1 cellular context compared by ENCODE assay signal in the genomic region with DNA sequence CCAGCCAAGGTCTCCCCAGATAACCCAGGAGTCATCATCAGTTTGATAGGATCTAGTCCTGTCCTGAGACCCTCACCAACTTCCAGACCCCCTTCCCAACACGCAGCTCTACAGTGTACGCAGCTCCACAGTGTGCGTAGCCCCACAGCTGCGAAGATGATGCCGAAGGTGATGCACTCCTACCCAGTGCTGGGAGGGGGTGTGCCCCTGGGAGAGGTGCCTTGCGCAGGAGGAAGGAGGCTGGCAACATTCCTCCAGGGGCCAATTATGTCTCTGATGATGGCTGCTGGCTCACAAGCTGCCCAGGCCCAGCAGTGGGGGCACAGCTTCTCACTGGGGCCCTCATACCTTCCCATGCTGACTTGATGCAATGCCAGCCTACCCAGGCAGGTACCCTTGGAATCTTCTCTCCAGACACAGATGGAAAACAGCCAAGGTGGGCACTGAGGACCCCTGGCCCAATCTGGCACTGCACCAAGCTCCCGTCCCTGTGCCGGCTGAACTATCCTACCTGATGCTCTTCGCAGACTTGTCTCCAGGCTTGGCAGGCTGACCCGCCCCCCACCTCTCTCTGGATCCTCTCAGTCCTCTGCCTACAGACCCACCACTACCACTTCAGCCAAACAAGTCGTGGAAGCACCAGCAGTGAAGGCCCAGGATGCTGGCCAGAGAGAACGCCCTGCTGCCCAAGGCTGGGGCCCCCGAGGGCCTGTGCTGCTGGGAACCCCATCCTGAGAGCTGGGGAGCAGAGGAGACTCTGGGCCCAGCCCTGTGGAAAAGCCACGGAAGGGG.
TF ChIP-seq lines count a peak whose summit lies in the region.

No MANE protein-coding gene starts in this region.

TF ChIP-seq in HepG2, 621 proteins besides CTCF, POLR2A, EP300 and RAD21 (continued from another document and continues in another):
- TF ChIP-seq, protein P1, sequence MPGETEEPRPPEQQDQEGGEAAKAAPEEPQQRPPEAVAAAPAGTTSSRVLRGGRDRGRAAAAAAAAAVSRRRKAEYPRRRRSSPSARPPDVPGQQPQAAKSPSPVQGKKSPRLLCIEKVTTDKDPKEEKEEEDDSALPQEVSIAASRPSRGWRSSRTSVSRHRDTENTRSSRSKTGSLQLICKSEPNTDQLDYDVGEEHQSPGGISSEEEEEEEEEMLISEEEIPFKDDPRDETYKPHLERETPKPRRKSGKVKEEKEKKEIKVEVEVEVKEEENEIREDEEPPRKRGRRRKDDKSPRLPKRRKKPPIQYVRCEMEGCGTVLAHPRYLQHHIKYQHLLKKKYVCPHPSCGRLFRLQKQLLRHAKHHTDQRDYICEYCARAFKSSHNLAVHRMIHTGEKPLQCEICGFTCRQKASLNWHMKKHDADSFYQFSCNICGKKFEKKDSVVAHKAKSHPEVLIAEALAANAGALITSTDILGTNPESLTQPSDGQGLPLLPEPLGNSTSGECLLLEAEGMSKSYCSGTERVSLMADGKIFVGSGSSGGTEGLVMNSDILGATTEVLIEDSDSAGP (CRISPR knock-in tag; IDR thresholded peaks at IDR 0.05; ENCODE audit: borderline replicate concordance) = peak; percentile 78
- TF ChIP-seq CBX5 (CRISPR knock-in tag; IDR thresholded peaks at IDR 0.05; ENCODE audit: borderline replicate concordance) (no peak), ZNF782 (CRISPR knock-in tag; IDR thresholded peaks at IDR 0.05; ENCODE audit: borderline replicate concordance) (no peak), ZNF674 (CRISPR knock-in tag; IDR thresholded peaks at IDR 0.05; ENCODE audit: low read depth) (no peak), PHF20 (CRISPR knock-in tag; IDR thresholded peaks at IDR 0.05) (no peak), FOXK1 (CRISPR knock-in tag; IDR thresholded peaks at IDR 0.05; ENCODE audit: borderline replicate concordance, low read depth) (no peak), CHCHD3 (CRISPR knock-in tag; IDR thresholded peaks at IDR 0.05) (no peak), ZC3H4 (CRISPR knock-in tag; IDR thresholded peaks at IDR 0.05; ENCODE audit: borderline replicate concordance) (peak; percentile 79), NFRKB (IDR thresholded peaks at IDR 0.05) (no peak), ZIK1 (CRISPR knock-in tag; IDR thresholded peaks at IDR 0.05; ENCODE audit: borderline replicate concordance, low read depth) (no peak), ZNF777 (CRISPR knock-in tag; IDR thresholded peaks at IDR 0.05) (no peak), CEBPG (CRISPR knock-in tag; IDR thresholded peaks at IDR 0.05) (no peak), ZNF30 (CRISPR knock-in tag; IDR thresholded peaks at IDR 0.05) (no peak), ZNF124 (CRISPR knock-in tag; IDR thresholded peaks at IDR 0.05) (no peak), ZNF652 (CRISPR knock-in tag; IDR thresholded peaks at IDR 0.05; ENCODE audit: borderline replicate concordance, low read depth) (no peak), SNAPC2 (CRISPR knock-in tag; IDR thresholded peaks at IDR 0.05) (no peak), ZNF253 (CRISPR knock-in tag; IDR thresholded peaks at IDR 0.05; ENCODE audit: borderline replicate concordance) (no peak), ZNF12 (CRISPR knock-in tag; IDR thresholded peaks at IDR 0.05) (no peak), HMG20B (CRISPR knock-in tag; conservative IDR thresholded peaks at IDR 0.05) (no peak), PHB2 (IDR thresholded peaks at IDR 0.05; ENCODE audit: partially characterized antibody) (no peak), SP4 (CRISPR knock-in tag; IDR thresholded peaks at IDR 0.05) (peak; percentile 12; the same call in 1 of the 2 replicates), NFKB2 (CRISPR knock-in tag; IDR thresholded peaks at IDR 0.05; ENCODE audit: borderline replicate concordance) (no peak), TBL1XR1 (IDR thresholded peaks at IDR 0.05; ENCODE audit: borderline replicate concordance, low read length, partially characterized antibody) (no peak)
- TF ChIP-seq, protein P2, sequence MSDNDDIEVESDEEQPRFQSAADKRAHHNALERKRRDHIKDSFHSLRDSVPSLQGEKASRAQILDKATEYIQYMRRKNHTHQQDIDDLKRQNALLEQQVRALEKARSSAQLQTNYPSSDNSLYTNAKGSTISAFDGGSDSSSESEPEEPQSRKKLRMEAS (IDR thresholded peaks at IDR 0.05) = peak; percentile 17; the same call in 1 of the 2 replicates
- TF ChIP-seq, protein P3, sequence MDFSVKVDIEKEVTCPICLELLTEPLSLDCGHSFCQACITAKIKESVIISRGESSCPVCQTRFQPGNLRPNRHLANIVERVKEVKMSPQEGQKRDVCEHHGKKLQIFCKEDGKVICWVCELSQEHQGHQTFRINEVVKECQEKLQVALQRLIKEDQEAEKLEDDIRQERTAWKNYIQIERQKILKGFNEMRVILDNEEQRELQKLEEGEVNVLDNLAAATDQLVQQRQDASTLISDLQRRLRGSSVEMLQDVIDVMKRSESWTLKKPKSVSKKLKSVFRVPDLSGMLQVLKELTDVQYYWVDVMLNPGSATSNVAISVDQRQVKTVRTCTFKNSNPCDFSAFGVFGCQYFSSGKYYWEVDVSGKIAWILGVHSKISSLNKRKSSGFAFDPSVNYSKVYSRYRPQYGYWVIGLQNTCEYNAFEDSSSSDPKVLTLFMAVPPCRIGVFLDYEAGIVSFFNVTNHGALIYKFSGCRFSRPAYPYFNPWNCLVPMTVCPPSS (IDR thresholded peaks at IDR 0.05) = no peak
- TF ChIP-seq, protein P4, sequence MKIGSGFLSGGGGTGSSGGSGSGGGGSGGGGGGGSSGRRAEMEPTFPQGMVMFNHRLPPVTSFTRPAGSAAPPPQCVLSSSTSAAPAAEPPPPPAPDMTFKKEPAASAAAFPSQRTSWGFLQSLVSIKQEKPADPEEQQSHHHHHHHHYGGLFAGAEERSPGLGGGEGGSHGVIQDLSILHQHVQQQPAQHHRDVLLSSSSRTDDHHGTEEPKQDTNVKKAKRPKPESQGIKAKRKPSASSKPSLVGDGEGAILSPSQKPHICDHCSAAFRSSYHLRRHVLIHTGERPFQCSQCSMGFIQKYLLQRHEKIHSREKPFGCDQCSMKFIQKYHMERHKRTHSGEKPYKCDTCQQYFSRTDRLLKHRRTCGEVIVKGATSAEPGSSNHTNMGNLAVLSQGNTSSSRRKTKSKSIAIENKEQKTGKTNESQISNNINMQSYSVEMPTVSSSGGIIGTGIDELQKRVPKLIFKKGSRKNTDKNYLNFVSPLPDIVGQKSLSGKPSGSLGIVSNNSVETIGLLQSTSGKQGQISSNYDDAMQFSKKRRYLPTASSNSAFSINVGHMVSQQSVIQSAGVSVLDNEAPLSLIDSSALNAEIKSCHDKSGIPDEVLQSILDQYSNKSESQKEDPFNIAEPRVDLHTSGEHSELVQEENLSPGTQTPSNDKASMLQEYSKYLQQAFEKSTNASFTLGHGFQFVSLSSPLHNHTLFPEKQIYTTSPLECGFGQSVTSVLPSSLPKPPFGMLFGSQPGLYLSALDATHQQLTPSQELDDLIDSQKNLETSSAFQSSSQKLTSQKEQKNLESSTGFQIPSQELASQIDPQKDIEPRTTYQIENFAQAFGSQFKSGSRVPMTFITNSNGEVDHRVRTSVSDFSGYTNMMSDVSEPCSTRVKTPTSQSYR (CRISPR knock-in tag; IDR thresholded peaks at IDR 0.05; ENCODE audit: borderline replicate concordance) = 0 out of 2 replicates have a peak, but pooled peaks have one; percentile 15
- TF ChIP-seq, protein P5, sequence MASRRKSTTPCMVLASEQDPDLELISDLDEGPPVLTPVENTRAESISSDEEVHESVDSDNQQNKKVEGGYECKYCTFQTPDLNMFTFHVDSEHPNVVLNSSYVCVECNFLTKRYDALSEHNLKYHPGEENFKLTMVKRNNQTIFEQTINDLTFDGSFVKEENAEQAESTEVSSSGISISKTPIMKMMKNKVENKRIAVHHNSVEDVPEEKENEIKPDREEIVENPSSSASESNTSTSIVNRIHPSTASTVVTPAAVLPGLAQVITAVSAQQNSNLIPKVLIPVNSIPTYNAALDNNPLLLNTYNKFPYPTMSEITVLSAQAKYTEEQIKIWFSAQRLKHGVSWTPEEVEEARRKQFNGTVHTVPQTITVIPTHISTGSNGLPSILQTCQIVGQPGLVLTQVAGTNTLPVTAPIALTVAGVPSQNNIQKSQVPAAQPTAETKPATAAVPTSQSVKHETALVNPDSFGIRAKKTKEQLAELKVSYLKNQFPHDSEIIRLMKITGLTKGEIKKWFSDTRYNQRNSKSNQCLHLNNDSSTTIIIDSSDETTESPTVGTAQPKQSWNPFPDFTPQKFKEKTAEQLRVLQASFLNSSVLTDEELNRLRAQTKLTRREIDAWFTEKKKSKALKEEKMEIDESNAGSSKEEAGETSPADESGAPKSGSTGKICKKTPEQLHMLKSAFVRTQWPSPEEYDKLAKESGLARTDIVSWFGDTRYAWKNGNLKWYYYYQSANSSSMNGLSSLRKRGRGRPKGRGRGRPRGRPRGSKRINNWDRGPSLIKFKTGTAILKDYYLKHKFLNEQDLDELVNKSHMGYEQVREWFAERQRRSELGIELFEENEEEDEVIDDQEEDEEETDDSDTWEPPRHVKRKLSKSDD (CRISPR knock-in tag; IDR thresholded peaks at IDR 0.05; ENCODE audit: low read depth) = no peak
- TF ChIP-seq, protein P6, sequence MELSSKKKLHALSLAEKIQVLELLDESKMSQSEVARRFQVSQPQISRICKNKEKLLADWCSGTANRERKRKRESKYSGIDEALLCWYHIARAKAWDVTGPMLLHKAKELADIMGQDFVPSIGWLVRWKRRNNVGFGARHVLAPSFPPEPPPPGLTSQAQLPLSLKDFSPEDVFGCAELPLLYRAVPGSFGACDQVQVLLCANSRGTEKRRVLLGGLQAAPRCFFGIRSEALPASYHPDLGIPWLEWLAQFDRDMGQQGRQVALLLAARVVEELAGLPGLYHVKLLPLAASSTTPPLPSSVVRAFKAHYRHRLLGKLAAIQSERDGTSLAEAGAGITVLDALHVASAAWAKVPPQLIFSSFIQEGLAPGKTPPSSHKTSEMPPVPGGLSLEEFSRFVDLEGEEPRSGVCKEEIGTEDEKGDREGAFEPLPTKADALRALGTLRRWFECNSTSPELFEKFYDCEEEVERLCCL (CRISPR knock-in tag; IDR thresholded peaks at IDR 0.05; ENCODE audit: borderline replicate concordance) = no peak; the same call in 1 of the 2 replicates
- TF ChIP-seq, protein P7, sequence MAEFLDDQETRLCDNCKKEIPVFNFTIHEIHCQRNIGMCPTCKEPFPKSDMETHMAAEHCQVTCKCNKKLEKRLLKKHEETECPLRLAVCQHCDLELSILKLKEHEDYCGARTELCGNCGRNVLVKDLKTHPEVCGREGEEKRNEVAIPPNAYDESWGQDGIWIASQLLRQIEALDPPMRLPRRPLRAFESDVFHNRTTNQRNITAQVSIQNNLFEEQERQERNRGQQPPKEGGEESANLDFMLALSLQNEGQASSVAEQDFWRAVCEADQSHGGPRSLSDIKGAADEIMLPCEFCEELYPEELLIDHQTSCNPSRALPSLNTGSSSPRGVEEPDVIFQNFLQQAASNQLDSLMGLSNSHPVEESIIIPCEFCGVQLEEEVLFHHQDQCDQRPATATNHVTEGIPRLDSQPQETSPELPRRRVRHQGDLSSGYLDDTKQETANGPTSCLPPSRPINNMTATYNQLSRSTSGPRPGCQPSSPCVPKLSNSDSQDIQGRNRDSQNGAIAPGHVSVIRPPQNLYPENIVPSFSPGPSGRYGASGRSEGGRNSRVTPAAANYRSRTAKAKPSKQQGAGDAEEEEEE (CRISPR knock-in tag; IDR thresholded peaks at IDR 0.05; ENCODE audit: borderline replicate concordance) = no peak
- TF ChIP-seq, protein P8, sequence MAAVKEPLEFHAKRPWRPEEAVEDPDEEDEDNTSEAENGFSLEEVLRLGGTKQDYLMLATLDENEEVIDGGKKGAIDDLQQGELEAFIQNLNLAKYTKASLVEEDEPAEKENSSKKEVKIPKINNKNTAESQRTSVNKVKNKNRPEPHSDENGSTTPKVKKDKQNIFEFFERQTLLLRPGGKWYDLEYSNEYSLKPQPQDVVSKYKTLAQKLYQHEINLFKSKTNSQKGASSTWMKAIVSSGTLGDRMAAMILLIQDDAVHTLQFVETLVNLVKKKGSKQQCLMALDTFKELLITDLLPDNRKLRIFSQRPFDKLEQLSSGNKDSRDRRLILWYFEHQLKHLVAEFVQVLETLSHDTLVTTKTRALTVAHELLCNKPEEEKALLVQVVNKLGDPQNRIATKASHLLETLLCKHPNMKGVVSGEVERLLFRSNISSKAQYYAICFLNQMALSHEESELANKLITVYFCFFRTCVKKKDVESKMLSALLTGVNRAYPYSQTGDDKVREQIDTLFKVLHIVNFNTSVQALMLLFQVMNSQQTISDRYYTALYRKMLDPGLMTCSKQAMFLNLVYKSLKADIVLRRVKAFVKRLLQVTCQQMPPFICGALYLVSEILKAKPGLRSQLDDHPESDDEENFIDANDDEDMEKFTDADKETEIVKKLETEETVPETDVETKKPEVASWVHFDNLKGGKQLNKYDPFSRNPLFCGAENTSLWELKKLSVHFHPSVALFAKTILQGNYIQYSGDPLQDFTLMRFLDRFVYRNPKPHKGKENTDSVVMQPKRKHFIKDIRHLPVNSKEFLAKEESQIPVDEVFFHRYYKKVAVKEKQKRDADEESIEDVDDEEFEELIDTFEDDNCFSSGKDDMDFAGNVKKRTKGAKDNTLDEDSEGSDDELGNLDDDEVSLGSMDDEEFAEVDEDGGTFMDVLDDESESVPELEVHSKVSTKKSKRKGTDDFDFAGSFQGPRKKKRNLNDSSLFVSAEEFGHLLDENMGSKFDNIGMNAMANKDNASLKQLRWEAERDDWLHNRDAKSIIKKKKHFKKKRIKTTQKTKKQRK (IDR thresholded peaks at IDR 0.05; ENCODE audit: low read length) = no peak
- TF ChIP-seq, protein P9, sequence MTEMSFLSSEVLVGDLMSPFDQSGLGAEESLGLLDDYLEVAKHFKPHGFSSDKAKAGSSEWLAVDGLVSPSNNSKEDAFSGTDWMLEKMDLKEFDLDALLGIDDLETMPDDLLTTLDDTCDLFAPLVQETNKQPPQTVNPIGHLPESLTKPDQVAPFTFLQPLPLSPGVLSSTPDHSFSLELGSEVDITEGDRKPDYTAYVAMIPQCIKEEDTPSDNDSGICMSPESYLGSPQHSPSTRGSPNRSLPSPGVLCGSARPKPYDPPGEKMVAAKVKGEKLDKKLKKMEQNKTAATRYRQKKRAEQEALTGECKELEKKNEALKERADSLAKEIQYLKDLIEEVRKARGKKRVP (CRISPR knock-in tag; IDR thresholded peaks at IDR 0.05) = no peak
- TF ChIP-seq, protein P10, sequence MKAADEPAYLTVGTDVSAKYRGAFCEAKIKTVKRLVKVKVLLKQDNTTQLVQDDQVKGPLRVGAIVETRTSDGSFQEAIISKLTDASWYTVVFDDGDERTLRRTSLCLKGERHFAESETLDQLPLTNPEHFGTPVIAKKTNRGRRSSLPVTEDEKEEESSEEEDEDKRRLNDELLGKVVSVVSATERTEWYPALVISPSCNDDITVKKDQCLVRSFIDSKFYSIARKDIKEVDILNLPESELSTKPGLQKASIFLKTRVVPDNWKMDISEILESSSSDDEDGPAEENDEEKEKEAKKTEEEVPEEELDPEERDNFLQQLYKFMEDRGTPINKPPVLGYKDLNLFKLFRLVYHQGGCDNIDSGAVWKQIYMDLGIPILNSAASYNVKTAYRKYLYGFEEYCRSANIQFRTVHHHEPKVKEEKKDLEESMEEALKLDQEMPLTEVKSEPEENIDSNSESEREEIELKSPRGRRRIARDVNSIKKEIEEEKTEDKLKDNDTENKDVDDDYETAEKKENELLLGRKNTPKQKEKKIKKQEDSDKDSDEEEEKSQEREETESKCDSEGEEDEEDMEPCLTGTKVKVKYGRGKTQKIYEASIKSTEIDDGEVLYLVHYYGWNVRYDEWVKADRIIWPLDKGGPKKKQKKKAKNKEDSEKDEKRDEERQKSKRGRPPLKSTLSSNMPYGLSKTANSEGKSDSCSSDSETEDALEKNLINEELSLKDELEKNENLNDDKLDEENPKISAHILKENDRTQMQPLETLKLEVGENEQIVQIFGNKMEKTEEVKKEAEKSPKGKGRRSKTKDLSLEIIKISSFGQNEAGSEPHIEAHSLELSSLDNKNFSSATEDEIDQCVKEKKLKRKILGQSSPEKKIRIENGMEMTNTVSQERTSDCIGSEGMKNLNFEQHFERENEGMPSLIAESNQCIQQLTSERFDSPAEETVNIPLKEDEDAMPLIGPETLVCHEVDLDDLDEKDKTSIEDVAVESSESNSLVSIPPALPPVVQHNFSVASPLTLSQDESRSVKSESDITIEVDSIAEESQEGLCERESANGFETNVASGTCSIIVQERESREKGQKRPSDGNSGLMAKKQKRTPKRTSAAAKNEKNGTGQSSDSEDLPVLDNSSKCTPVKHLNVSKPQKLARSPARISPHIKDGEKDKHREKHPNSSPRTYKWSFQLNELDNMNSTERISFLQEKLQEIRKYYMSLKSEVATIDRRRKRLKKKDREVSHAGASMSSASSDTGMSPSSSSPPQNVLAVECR (CRISPR knock-in tag; IDR thresholded peaks at IDR 0.05; ENCODE audit: borderline replicate concordance) = no peak
